Comparison of ENCODE assay signal across 1 cellular context in genomic region chr15:90160781-90161727, GRCh38.
TF ChIP-seq lines count a peak whose summit lies in the region.

No MANE protein-coding gene starts in this region.

TF ChIP-seq in WTC11, 78 proteins besides CTCF, POLR2A, EP300 and RAD21 (continued from another document):
- TF ChIP-seq, protein P1, sequence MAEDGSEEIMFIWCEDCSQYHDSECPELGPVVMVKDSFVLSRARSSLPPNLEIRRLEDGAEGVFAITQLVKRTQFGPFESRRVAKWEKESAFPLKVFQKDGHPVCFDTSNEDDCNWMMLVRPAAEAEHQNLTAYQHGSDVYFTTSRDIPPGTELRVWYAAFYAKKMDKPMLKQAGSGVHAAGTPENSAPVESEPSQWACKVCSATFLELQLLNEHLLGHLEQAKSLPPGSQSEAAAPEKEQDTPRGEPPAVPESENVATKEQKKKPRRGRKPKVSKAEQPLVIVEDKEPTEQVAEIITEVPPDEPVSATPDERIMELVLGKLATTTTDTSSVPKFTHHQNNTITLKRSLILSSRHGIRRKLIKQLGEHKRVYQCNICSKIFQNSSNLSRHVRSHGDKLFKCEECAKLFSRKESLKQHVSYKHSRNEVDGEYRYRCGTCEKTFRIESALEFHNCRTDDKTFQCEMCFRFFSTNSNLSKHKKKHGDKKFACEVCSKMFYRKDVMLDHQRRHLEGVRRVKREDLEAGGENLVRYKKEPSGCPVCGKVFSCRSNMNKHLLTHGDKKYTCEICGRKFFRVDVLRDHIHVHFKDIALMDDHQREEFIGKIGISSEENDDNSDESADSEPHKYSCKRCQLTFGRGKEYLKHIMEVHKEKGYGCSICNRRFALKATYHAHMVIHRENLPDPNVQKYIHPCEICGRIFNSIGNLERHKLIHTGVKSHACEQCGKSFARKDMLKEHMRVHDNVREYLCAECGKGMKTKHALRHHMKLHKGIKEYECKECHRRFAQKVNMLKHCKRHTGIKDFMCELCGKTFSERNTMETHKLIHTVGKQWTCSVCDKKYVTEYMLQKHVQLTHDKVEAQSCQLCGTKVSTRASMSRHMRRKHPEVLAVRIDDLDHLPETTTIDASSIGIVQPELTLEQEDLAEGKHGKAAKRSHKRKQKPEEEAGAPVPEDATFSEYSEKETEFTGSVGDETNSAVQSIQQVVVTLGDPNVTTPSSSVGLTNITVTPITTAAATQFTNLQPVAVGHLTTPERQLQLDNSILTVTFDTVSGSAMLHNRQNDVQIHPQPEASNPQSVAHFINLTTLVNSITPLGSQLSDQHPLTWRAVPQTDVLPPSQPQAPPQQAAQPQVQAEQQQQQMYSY (CRISPR knock-in tag; IDR thresholded peaks at IDR 0.05) = no peak
- TF ChIP-seq TEAD4 (CRISPR knock-in tag; IDR thresholded peaks at IDR 0.05) (no peak), FOXP1 (CRISPR knock-in tag; IDR thresholded peaks at IDR 0.05; ENCODE audit: borderline replicate concordance) (no peak), E2F4 (CRISPR knock-in tag; IDR thresholded peaks at IDR 0.05; ENCODE audit: borderline replicate concordance, low read depth) (no peak), ZNF121 (CRISPR knock-in tag; IDR thresholded peaks at IDR 0.05) (no peak), MAX (CRISPR knock-in tag; IDR thresholded peaks at IDR 0.05) (0 out of 2 replicates have a peak, but pooled peaks have one; percentile 14), ZNF396 (CRISPR knock-in tag; IDR thresholded peaks at IDR 0.05; ENCODE audit: borderline replicate concordance) (no peak), TEAD1 (CRISPR knock-in tag; IDR thresholded peaks at IDR 0.05) (peak; percentile 37; the same call in 1 of the 2 replicates), ATF6 (CRISPR knock-in tag; IDR thresholded peaks at IDR 0.05) (no peak), HMGA2 (CRISPR knock-in tag; IDR thresholded peaks at IDR 0.05) (no peak)
- TF ChIP-seq, protein P2, sequence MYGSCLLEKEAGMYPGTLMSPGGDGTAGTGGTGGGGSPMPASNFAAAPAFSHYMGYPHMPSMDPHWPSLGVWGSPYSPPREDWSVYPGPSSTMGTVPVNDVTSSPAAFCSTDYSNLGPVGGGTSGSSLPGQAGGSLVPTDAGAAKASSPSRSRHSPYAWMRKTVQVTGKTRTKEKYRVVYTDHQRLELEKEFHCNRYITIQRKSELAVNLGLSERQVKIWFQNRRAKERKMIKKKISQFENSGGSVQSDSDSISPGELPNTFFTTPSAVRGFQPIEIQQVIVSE (CRISPR knock-in tag; IDR thresholded peaks at IDR 0.05; ENCODE audit: borderline replicate concordance) = no peak
- TF ChIP-seq, protein P3, sequence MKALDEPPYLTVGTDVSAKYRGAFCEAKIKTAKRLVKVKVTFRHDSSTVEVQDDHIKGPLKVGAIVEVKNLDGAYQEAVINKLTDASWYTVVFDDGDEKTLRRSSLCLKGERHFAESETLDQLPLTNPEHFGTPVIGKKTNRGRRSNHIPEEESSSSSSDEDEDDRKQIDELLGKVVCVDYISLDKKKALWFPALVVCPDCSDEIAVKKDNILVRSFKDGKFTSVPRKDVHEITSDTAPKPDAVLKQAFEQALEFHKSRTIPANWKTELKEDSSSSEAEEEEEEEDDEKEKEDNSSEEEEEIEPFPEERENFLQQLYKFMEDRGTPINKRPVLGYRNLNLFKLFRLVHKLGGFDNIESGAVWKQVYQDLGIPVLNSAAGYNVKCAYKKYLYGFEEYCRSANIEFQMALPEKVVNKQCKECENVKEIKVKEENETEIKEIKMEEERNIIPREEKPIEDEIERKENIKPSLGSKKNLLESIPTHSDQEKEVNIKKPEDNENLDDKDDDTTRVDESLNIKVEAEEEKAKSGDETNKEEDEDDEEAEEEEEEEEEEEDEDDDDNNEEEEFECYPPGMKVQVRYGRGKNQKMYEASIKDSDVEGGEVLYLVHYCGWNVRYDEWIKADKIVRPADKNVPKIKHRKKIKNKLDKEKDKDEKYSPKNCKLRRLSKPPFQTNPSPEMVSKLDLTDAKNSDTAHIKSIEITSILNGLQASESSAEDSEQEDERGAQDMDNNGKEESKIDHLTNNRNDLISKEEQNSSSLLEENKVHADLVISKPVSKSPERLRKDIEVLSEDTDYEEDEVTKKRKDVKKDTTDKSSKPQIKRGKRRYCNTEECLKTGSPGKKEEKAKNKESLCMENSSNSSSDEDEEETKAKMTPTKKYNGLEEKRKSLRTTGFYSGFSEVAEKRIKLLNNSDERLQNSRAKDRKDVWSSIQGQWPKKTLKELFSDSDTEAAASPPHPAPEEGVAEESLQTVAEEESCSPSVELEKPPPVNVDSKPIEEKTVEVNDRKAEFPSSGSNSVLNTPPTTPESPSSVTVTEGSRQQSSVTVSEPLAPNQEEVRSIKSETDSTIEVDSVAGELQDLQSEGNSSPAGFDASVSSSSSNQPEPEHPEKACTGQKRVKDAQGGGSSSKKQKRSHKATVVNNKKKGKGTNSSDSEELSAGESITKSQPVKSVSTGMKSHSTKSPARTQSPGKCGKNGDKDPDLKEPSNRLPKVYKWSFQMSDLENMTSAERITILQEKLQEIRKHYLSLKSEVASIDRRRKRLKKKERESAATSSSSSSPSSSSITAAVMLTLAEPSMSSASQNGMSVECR (CRISPR knock-in tag; IDR thresholded peaks at IDR 0.05; ENCODE audit: borderline replicate concordance) = no peak
